ENCODE assay signal across 19 cellular contexts in the genomic region with DNA sequence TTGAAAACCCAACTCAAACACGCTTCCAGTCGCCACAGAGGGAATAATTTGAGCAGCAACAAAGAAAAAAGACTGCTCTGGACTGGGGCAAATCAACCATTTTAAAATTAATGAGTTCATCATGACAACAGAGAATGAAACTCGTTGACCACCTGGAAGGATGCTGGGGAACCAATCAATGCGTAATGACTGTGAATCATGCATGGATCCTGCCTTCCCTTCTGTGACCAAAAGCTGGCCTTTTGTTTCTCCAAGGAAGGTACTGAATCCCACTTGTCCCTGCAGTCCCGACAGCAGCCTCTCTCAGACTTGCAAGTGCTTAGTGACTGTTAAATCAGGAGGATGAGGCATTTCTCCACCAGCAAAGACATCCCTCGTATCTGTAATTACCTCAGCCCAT.
DNase-seq lines count a peak whose midpoint lies in the region; ATAC-seq and TF ChIP-seq lines count a peak whose summit lies in the region.
"Had no signal": no experiment of that assay in that cellular context is flagged by ENCODE, and none has a peak within 500 bp of the region (broad histone marks: within the 10 kb centered on the region; RNA-seq: fewer than 3 reads in every experiment).

No MANE protein-coding gene starts in this region.

- H3K27me3 ChIP-seq in BLaER1 = no peaks in the 10 kb centered on the region
- no peaks in the 10 kb centered on the region for H3K27me3 ChIP-seq in PC-3 (ENCODE audit: low read length)
- no peaks in the 10 kb centered on the region for H3K27me3 ChIP-seq in osteoblast (ENCODE audit: insufficient read depth, low read length)
- no peaks in the 10 kb centered on the region for H3K27me3 ChIP-seq in esophagus squamous epithelium
- no peaks in the 10 kb centered on the region for H3K27me3 ChIP-seq in right cardiac atrium (ENCODE audit: control insufficient read depth, insufficient read depth)

- CTCF ChIA-PET in PC-3 (lab: Charles Lee) = no interaction called here

- no TSS peak for BruUV-seq in PC-3 (replicated peaks; lab: Mats Ljungman, UMichigan)

- H3K27ac Mint-ChIP-seq in chondrocyte (ENCODE audit: unreplicated experiment) = peak overlapping the region; percentile 98
- H3K27ac Mint-ChIP-seq: B cell, GM23338 had no signal

- peaks cover 3% of the 10 kb centered on the region for H3K36me3 Mint-ChIP-seq in chondrocyte (ENCODE audit: low read depth)

- no peak overlapping the region for H2AFZ ChIP-seq in PC-3 (ENCODE audit: low read length)
- no peak overlapping the region for H2AFZ ChIP-seq in osteoblast (ENCODE audit: low read length)
- H2AFZ ChIP-seq: GM23338 had no signal

- H3K9me2 ChIP-seq in PC-3 (replicated peaks; ENCODE audit: low read length) = no peaks in the 10 kb centered on the region

- POLR2A ChIA-PET in PC-3 (lab: Charles Lee; ENCODE audit: unreplicated experiment) = no interaction called here

- H3F3A ChIP-seq in PC-3 (ENCODE audit: low read length, unreplicated experiment) = peaks cover 3% of the 10 kb centered on the region

- H3K9ac ChIP-seq in BLaER1 = no peak overlapping the region
- no peak overlapping the region for H3K9ac ChIP-seq in PC-3 (ENCODE audit: low read length)

- no peak for DNase-seq in PC-3
- no peak for DNase-seq in chondrocyte (ENCODE audit: low spot score)
- peak; percentile 65 for DNase-seq in osteoblast (ENCODE audit: insufficient read length, low spot score, missing footprints)
- no peak for DNase-seq in esophagus squamous epithelium (lab: John Stamatoyannopoulos, UW)
- no peak for DNase-seq in right cardiac atrium
- DNase-seq: H9; NCI-H1092; NCI-H1417 treated with DMSO at 0.1 percent for 48 hours; NCI-H187 treated with DMSO at 0.1 percent for 48 hours; NCI-H446; NCI-H524 treated with DMSO at 0.1 percent for 48 hours; NCI-H82; NK-92 treated with Interleukin-12 subunit alpha and Interleukin-12 subunit beta, amount 100 ng/mL, for 24 hours; T-helper 2 cell had no signal

- H3K9me3 ChIP-seq in BLaER1 (peaks cover 2% of the 10 kb centered on the region; the same call in 1 of the 2 replicates), PC-3 (ENCODE audit: low read length) (no peaks in the 10 kb centered on the region), osteoblast (ENCODE audit: low read depth, low read length) (no peaks in the 10 kb centered on the region), esophagus squamous epithelium (no peaks in the 10 kb centered on the region), right cardiac atrium (ENCODE audit: control insufficient read depth, low read length) (no peaks in the 10 kb centered on the region)

- H3K36me3 ChIP-seq in BLaER1 = no peaks in the 10 kb centered on the region
- no peaks in the 10 kb centered on the region for H3K36me3 ChIP-seq in PC-3 (ENCODE audit: low read depth, low read length)
- H3K36me3 ChIP-seq in osteoblast (ENCODE audit: insufficient read depth, low read length) = no peaks in the 10 kb centered on the region
- no peaks in the 10 kb centered on the region for H3K36me3 ChIP-seq in esophagus squamous epithelium

- H3K27me3 Mint-ChIP-seq in chondrocyte (ENCODE audit: low read depth) = no peaks in the 10 kb centered on the region
- H3K27me3 Mint-ChIP-seq: B cell had no signal

- no peak for ATAC-seq in PC-3
- ATAC-seq in right cardiac atrium = no peak
- ATAC-seq in GM21717 (IDR thresholded peaks at IDR 0.05; ENCODE audit: unreplicated experiment) = no peak
- ATAC-seq: GM23338 had no signal

- no peak for TF ChIP-seq POLR2A in esophagus squamous epithelium (IDR thresholded peaks at IDR 0.05)

- H3K4me1 Mint-ChIP-seq in chondrocyte (ENCODE audit: low read depth) = peaks cover 84% of the 10 kb centered on the region

- no peak for TF ChIP-seq CTCF in PC-3 (conservative IDR thresholded peaks at IDR 0.05; ENCODE audit: low read depth, low read length)
- TF ChIP-seq CTCF in chondrocyte (IDR thresholded peaks at IDR 0.05) = no peak
- no peak for TF ChIP-seq CTCF in osteoblast (IDR thresholded peaks at IDR 0.05; ENCODE audit: extremely low read depth, low read depth, low read length)
- no peak for TF ChIP-seq CTCF in esophagus squamous epithelium (IDR thresholded peaks at IDR 0.05)

- H3K4me1 ChIP-seq in BLaER1 (peaks cover 74% of the 10 kb centered on the region), PC-3 (ENCODE audit: insufficient read depth, low read length) (peaks cover 42% of the 10 kb centered on the region), osteoblast (ENCODE audit: insufficient read depth, low read length) (peaks cover 53% of the 10 kb centered on the region), esophagus squamous epithelium (no peaks in the 10 kb centered on the region), right cardiac atrium (ENCODE audit: control insufficient read depth, insufficient read depth, low read length) (peaks cover 3% of the 10 kb centered on the region)

- peaks cover 3% of the 10 kb centered on the region for H3K9me3 Mint-ChIP-seq in chondrocyte (ENCODE audit: low read depth)
- H3K9me3 Mint-ChIP-seq: GM23338, H9 had no signal

- H3K4me3 Mint-ChIP-seq in chondrocyte (ENCODE audit: unreplicated experiment) = no peak overlapping the region
- H3K4me3 Mint-ChIP-seq: B cell, GM23338, H9 had no signal

- no peaks in the 10 kb centered on the region for H3K79me2 ChIP-seq in PC-3 (ENCODE audit: low read length)
- H3K79me2 ChIP-seq in osteoblast (ENCODE audit: insufficient read depth, low read length) = no peaks in the 10 kb centered on the region

- H4K20me1 ChIP-seq in BLaER1 = no peaks in the 10 kb centered on the region
- no peaks in the 10 kb centered on the region for H4K20me1 ChIP-seq in PC-3 (ENCODE audit: low read length)
- no peaks in the 10 kb centered on the region for H4K20me1 ChIP-seq in osteoblast (ENCODE audit: insufficient read depth, low read length)

- WGBS in esophagus squamous epithelium, 2 donors = 92 to 94% methylated on average over 6 of the region's 6 CpGs
- 92% methylated on average over 6 of the region's 6 CpGs for WGBS in right cardiac atrium

- intact Hi-C loops in PC-3 (cut with micrococcal nuclease) = no loop called here
- intact Hi-C loops in esophagus squamous epithelium (cut with DNase I) = no loop called here
- intact Hi-C loops in right cardiac atrium (cut with DNase I) = no loop called here

- H3K27ac ChIP-seq in BLaER1 (no peak overlapping the region), PC-3 (ENCODE audit: low read length) (0 out of 2 replicates have a peak overlapping the region, but pooled peaks have one; percentile 99), osteoblast (ENCODE audit: low read depth, low read length) (peak overlapping the region; percentile 3), esophagus squamous epithelium (no peak overlapping the region), right cardiac atrium (ENCODE audit: low read length) (no peak overlapping the region)
- H3K27ac ChIP-seq: HL-60 had no signal

- H3K4me3 ChIP-seq in BLaER1 (no peak overlapping the region), PC-3 (ENCODE audit: low read length) (no peak overlapping the region), osteoblast (ENCODE audit: insufficient read depth, low read length) (no peak overlapping the region), esophagus squamous epithelium (no peak overlapping the region), right cardiac atrium (ENCODE audit: low read length) (no peak overlapping the region)
- H3K4me3 ChIP-seq: GM23338 had no signal

- peak overlapping the region; percentile 90; the same call in 1 of the 2 replicates for H3K4me2 ChIP-seq in BLaER1
- H3K4me2 ChIP-seq in PC-3 (ENCODE audit: low read length) = no peak overlapping the region
- H3K4me2 ChIP-seq in osteoblast (ENCODE audit: insufficient read depth, low read length) = no peak overlapping the region
- H3K4me2 ChIP-seq: GM23338 had no signal

Comparison
In these comparisons a context has a peak if more than half of its experiments do, and no peak if none do; other contexts are left out.
1. H3K27ac ChIP-seq: peak in PC-3 (single experiment) and osteoblast (single experiment); none in BLaER1 (single experiment), esophagus squamous epithelium (0 of 4) and right cardiac atrium (single experiment).